In the genomic region with DNA sequence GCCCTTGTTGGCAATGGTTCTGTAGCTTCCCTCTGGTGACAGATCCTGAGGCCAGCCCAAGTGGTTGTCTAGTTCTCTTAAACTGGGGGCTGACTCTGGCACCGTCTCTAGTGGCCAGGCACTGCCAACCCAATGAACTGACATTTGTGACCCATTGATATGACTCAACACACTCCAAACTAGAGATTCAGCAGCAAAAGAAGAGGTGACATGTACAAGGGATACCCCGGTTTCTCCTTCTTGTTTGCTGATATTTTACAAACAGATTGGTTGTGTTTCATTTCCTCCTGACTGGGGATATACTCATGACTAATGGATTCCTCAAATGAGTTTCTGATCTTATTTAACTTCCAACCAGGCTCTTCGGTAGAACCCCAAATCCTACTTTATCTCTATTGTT, we compare ENCODE assay signal across 1 cellular context.
TF ChIP-seq lines count a peak whose summit lies in the region.

No MANE protein-coding gene starts in this region.

TF ChIP-seq in GM12878, 131 proteins besides CTCF, POLR2A, EP300 and RAD21 (continued from another document):
- no peak for TF ChIP-seq SRF (IDR thresholded peaks at IDR 0.05; ENCODE audit: low read depth in 2 of 2, low read length in 2 of 2)
- no peak for TF ChIP-seq YBX1 (IDR thresholded peaks at IDR 0.05)
- TF ChIP-seq ETV6 (conservative IDR thresholded peaks at IDR 0.05 in 1 of 2, IDR thresholded peaks at IDR 0.05 in 1 of 2; ENCODE audit: borderline replicate concordance in 1 of 2, low read depth in 1 of 2), result no peak
- no peak for TF ChIP-seq RCOR1 (conservative IDR thresholded peaks at IDR 0.05; ENCODE audit: low read depth, low read length)
- no peak for TF ChIP-seq STAT1 (conservative IDR thresholded peaks at IDR 0.05)
- TF ChIP-seq KDM1A (IDR thresholded peaks at IDR 0.05; ENCODE audit: borderline replicate concordance), result no peak
- TF ChIP-seq, protein P1, sequence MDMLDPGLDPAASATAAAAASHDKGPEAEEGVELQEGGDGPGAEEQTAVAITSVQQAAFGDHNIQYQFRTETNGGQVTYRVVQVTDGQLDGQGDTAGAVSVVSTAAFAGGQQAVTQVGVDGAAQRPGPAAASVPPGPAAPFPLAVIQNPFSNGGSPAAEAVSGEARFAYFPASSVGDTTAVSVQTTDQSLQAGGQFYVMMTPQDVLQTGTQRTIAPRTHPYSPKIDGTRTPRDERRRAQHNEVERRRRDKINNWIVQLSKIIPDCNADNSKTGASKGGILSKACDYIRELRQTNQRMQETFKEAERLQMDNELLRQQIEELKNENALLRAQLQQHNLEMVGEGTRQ (IDR thresholded peaks at IDR 0.05; ENCODE audit: borderline replicate concordance, low read depth, low read length), result no peak
- no peak for TF ChIP-seq ZNF24 (IDR thresholded peaks at IDR 0.05)
- TF ChIP-seq EZH2 (IDR thresholded peaks at IDR 0.05; ENCODE audit: borderline replicate concordance, control insufficient read depth, low read depth, low read length), result no peak
- no peak for TF ChIP-seq RELA (IDR thresholded peaks at IDR 0.05; ENCODE audit: borderline replicate concordance, partially characterized antibody)
- TF ChIP-seq E4F1 (IDR thresholded peaks at IDR 0.05; ENCODE audit: borderline replicate concordance, partially characterized antibody), result no peak
- no peak for TF ChIP-seq ZBTB40 (IDR thresholded peaks at IDR 0.05; ENCODE audit: borderline replicate concordance)
- TF ChIP-seq, protein P2, sequence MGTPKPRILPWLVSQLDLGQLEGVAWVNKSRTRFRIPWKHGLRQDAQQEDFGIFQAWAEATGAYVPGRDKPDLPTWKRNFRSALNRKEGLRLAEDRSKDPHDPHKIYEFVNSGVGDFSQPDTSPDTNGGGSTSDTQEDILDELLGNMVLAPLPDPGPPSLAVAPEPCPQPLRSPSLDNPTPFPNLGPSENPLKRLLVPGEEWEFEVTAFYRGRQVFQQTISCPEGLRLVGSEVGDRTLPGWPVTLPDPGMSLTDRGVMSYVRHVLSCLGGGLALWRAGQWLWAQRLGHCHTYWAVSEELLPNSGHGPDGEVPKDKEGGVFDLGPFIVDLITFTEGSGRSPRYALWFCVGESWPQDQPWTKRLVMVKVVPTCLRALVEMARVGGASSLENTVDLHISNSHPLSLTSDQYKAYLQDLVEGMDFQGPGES (IDR thresholded peaks at IDR 0.05), result no peak
- TF ChIP-seq, protein P3, sequence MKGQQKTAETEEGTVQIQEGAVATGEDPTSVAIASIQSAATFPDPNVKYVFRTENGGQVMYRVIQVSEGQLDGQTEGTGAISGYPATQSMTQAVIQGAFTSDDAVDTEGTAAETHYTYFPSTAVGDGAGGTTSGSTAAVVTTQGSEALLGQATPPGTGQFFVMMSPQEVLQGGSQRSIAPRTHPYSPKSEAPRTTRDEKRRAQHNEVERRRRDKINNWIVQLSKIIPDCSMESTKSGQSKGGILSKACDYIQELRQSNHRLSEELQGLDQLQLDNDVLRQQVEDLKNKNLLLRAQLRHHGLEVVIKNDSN (IDR thresholded peaks at IDR 0.05; ENCODE audit: borderline replicate concordance, extremely low read length, insufficient read depth, low read depth, low read length), result no peak
- TF ChIP-seq SPI1 (IDR thresholded peaks at IDR 0.05; ENCODE audit: borderline replicate concordance, insufficient read depth, low read depth, low read length), result no peak
- TF ChIP-seq SMC3 (IDR thresholded peaks at IDR 0.05; ENCODE audit: borderline replicate concordance, low read length), result no peak
- TF ChIP-seq CEBPB (IDR thresholded peaks at IDR 0.05; ENCODE audit: borderline replicate concordance in 1 of 2, low read depth in 2 of 2, low read length in 2 of 2), result no peak
- TF ChIP-seq TAF1 (IDR thresholded peaks at IDR 0.05; ENCODE audit: borderline replicate concordance, low read depth, low read length), result no peak
- no peak for TF ChIP-seq RELB (IDR thresholded peaks at IDR 0.05; ENCODE audit: low read depth)
